25 cellular contexts compared by ENCODE assay signal in the genomic region with DNA sequence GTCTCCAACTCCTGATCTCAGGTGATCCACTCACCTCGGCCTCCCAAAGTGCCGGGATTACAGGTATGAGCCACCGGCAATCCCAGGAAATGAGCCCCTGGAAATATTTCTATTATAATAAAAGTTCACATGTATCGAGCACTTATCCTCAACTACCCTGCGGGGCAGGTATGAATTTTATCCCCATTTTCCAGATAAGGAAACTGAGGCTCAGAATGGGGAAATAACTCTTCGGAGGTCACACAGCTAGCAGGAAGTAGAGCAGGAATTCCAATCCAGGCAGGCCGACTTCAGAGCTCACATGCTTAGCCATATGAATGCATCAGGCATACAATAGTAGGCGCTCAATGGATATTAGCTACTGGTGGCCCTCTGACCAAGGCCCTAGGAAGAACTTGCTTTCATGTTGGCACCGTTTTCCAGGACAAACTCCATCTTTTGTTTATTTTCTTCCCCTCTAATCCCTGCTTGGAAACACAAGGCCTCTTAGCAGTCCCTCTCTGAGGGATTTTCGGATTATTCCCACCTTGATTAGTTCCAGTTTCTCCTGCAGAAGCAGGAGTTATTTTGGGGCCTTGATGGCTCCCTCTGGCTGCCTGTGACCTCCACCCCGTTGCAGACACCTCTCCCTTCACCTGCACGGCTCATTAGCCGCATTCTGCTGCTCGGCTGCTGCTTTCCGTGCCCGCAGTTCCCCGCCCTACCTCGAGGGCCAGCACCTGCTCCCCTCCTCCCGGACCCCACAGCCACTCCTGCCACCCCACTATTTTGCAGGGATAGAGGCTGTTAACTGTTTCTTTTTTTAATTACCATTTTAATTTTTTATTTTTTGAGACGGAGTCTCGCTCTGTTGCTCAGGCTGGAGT. TPM values are rescaled to one million over a fixed set of nuclear protein-coding genes. Genes with fewer than 3 reads are reported as not detected.
DNase-seq lines count a peak whose midpoint lies in the region; ATAC-seq and TF ChIP-seq lines count a peak whose summit lies in the region.
"Had no signal": no experiment of that assay in that cellular context is flagged by ENCODE, and none has a peak within 500 bp of the region (broad histone marks: within the 10 kb centered on the region; RNA-seq: fewer than 3 reads in every experiment).

No MANE protein-coding gene starts in this region.

- no peaks in the 10 kb centered on the region for H3K79me2 ChIP-seq in GM23338 (replicated peaks; ENCODE audit: insufficient read depth)

- H3K4me1 ChIP-seq in GM23338 (ENCODE audit: insufficient read depth), result no peaks in the 10 kb centered on the region; the same call in 1 of the 2 replicates
- H3K4me1 ChIP-seq: gastroesophageal sphincter had no signal

- no peak overlapping the region for H3K27ac Mint-ChIP-seq in GM23338
- H3K27ac Mint-ChIP-seq: activated CD4-positive, alpha-beta T cell treated with anti-CD3 and anti-CD28 coated beads, Interleukin-2, amount 10 ng/mL, durations not matched to agents 24 days and 14 days; activated naive CD8-positive, alpha-beta T cell treated with anti-CD3 and anti-CD28 coated beads, Interleukin-2, amount 10 ng/mL, durations not matched to agents 7 days and 5 days; mesothelial cell of epicardium; stimulated activated naive CD8-positive, alpha-beta T cell treated with anti-CD3 and anti-CD28 coated beads, Interleukin-15, amount 100 ng/mL, for 72 hours had no signal

- no peaks in the 10 kb centered on the region for H3K27me3 ChIP-seq in GM23338 (ENCODE audit: insufficient read depth)
- H3K27me3 ChIP-seq: thyroid gland had no signal

- H3K4me3 ChIP-seq in GM23338, result no peak overlapping the region
- H3K4me3 ChIP-seq: gastroesophageal sphincter, skin epidermis, thyroid gland had no signal

- in situ Hi-C loops in ACHN (cut with HindIII; ENCODE audit: low pct_ligation_motif_present, low pct_unique_long_range_greater_than_20kb, low sequenced_read_pairs), result no loop called here
- in situ Hi-C loops in SK-MEL-5 (cut with HindIII; ENCODE audit: low pct_unique_long_range_greater_than_20kb, low sequenced_read_pairs), result no loop called here

- peaks cover 12% of the 10 kb centered on the region for H3K27me3 Mint-ChIP-seq in GM23338 (ENCODE audit: insufficient read depth, low read depth, poor library complexity)

- ATAC-seq in GM23338, result peak; percentile 91
- ATAC-seq: gastroesophageal sphincter had no signal

- H3K4me1 Mint-ChIP-seq in GM23338, result peaks cover 16% of the 10 kb centered on the region
- H3K4me1 Mint-ChIP-seq: mesothelial cell of epicardium; stimulated activated naive CD8-positive, alpha-beta T cell treated with anti-CD3 and anti-CD28 coated beads, Interleukin-15, amount 100 ng/mL, for 72 hours had no signal

- no peaks in the 10 kb centered on the region for H3K9me3 Mint-ChIP-seq in GM23338
- H3K9me3 Mint-ChIP-seq: activated CD4-positive, alpha-beta T cell treated with anti-CD3 and anti-CD28 coated beads, Interleukin-2, amount 10 ng/mL, durations not matched to agents 24 days and 14 days; activated naive CD8-positive, alpha-beta T cell treated with anti-CD3 and anti-CD28 coated beads, Interleukin-2, amount 10 ng/mL, durations not matched to agents 7 days and 5 days; mesothelial cell of epicardium; naive thymus-derived CD4-positive, alpha-beta T cell; stimulated activated naive CD8-positive, alpha-beta T cell treated with anti-CD3 and anti-CD28 coated beads, Interleukin-15, amount 100 ng/mL, for 72 hours had no signal

- H3K9me2 ChIP-seq in GM23338 (ENCODE audit: insufficient read depth), result no peaks in the 10 kb centered on the region

- TF ChIP-seq CTCF in GM23338 (conservative IDR thresholded peaks at IDR 0.05; ENCODE audit: low read depth in 2 of 2), result peak; percentile 7 to 23; a peak in 2 of 4 replicates

- H3K4me3 Mint-ChIP-seq in GM23338, result no peak overlapping the region; the same call in 2 of the 3 replicates
- H3K4me3 Mint-ChIP-seq: activated CD4-positive, alpha-beta T cell treated with anti-CD3 and anti-CD28 coated beads, Interleukin-2, amount 10 ng/mL, durations not matched to agents 24 days and 14 days; activated naive CD8-positive, alpha-beta T cell treated with anti-CD3 and anti-CD28 coated beads, Interleukin-2, amount 10 ng/mL, durations not matched to agents 7 days and 5 days; mesothelial cell of epicardium; naive thymus-derived CD4-positive, alpha-beta T cell; stimulated activated naive CD8-positive, alpha-beta T cell treated with anti-CD3 and anti-CD28 coated beads, Interleukin-15, amount 100 ng/mL, for 72 hours had no signal

- H3F3A ChIP-seq in GM23338 (replicated peaks; ENCODE audit: low read depth), result no peaks in the 10 kb centered on the region

- no peaks in the 10 kb centered on the region for H3K36me3 Mint-ChIP-seq in GM23338 (ENCODE audit: low read depth)
- H3K36me3 Mint-ChIP-seq: activated naive CD8-positive, alpha-beta T cell treated with anti-CD3 and anti-CD28 coated beads, Interleukin-2, amount 10 ng/mL, durations not matched to agents 7 days and 5 days; mesothelial cell of epicardium; naive thymus-derived CD4-positive, alpha-beta T cell had no signal

- H3K4me2 ChIP-seq in GM23338, result 0 out of 2 replicates have a peak overlapping the region, but pooled peaks have one; percentile 11

- H4K20me1 ChIP-seq in GM23338 (replicated peaks; ENCODE audit: insufficient read depth), result no peaks in the 10 kb centered on the region

- H3K27ac ChIP-seq in GM23338 (ENCODE audit: low read depth), result no peak overlapping the region
- H3K27ac ChIP-seq: gastroesophageal sphincter, skin epidermis, thyroid gland, VCaP had no signal

- DNase-seq in ACHN (peak; percentile 29), GM23338 (ENCODE audit: low spot score) (peak; percentile 58), SK-MEL-5 (ENCODE audit: low read depth, low spot score) (peak; percentile 60), left kidney (ENCODE audit: low read depth, low spot score) (peak; percentile 63), cerebellar cortex (ENCODE audit: low spot score) (no peak), LoVo (ENCODE audit: low spot score) (no peak)
- no peak for DNase-seq in stimulated activated naive CD4-positive, alpha-beta T cell (lab: John Stamatoyannopoulos, UW)
- DNase-seq: activated CD4-positive, alpha-beta T cell treated with anti-CD3 and anti-CD28 coated beads, Interleukin-2, amount 10 ng/mL, durations not matched to agents 24 days and 14 days; activated gamma-delta T cell; activated naive CD8-positive, alpha-beta T cell treated with anti-CD3 and anti-CD28 coated beads, Interleukin-2, amount 10 ng/mL, durations not matched to agents 7 days and 5 days; activated T-cell treated with anti-CD3 and anti-CD28 coated beads, Interleukin-2, amount 50 U/mL, for 1 hour; cerebellar nuclear complex; DMS79 treated with DMSO at 0.1 percent for 48 hours; naive thymus-derived CD4-positive, alpha-beta T cell; NCI-H1092; NCI-H187; NCI-H345; stimulated activated naive CD8-positive, alpha-beta T cell treated with anti-CD3 and anti-CD28 coated beads, Interleukin-15, amount 100 ng/mL, for 72 hours had no signal

- 0 out of 2 replicates have a peak overlapping the region, but pooled peaks have one; percentile 52 for H2AFZ ChIP-seq in GM23338

- no peaks in the 10 kb centered on the region for H3K36me3 ChIP-seq in GM23338 (ENCODE audit: insufficient read depth)
- H3K36me3 ChIP-seq: gastroesophageal sphincter, thyroid gland had no signal

TF ChIP-seq in GM23338, 12 proteins besides CTCF, POLR2A, EP300 and RAD21 (continues in another document):
- TF ChIP-seq ZNF331 (CRISPR knock-in tag; IDR thresholded peaks at IDR 0.05; ENCODE audit: low read depth), result no peak
- TF ChIP-seq NANOG (IDR thresholded peaks at IDR 0.05; ENCODE audit: borderline replicate concordance), result no peak
- TF ChIP-seq EZH2 (IDR thresholded peaks at IDR 0.05; ENCODE audit: low read depth, unreplicated experiment), result no peak
- no peak for TF ChIP-seq JUNB (IDR thresholded peaks at IDR 0.05; ENCODE audit: unreplicated experiment)
- TF ChIP-seq, protein P1, sequence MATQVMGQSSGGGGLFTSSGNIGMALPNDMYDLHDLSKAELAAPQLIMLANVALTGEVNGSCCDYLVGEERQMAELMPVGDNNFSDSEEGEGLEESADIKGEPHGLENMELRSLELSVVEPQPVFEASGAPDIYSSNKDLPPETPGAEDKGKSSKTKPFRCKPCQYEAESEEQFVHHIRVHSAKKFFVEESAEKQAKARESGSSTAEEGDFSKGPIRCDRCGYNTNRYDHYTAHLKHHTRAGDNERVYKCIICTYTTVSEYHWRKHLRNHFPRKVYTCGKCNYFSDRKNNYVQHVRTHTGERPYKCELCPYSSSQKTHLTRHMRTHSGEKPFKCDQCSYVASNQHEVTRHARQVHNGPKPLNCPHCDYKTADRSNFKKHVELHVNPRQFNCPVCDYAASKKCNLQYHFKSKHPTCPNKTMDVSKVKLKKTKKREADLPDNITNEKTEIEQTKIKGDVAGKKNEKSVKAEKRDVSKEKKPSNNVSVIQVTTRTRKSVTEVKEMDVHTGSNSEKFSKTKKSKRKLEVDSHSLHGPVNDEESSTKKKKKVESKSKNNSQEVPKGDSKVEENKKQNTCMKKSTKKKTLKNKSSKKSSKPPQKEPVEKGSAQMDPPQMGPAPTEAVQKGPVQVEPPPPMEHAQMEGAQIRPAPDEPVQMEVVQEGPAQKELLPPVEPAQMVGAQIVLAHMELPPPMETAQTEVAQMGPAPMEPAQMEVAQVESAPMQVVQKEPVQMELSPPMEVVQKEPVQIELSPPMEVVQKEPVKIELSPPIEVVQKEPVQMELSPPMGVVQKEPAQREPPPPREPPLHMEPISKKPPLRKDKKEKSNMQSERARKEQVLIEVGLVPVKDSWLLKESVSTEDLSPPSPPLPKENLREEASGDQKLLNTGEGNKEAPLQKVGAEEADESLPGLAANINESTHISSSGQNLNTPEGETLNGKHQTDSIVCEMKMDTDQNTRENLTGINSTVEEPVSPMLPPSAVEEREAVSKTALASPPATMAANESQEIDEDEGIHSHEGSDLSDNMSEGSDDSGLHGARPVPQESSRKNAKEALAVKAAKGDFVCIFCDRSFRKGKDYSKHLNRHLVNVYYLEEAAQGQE (IDR thresholded peaks at IDR 0.05; ENCODE audit: unreplicated experiment), result no peak
- no peak for TF ChIP-seq CREB1 (CRISPR knock-in tag; IDR thresholded peaks at IDR 0.05; ENCODE audit: low read depth)
- TF ChIP-seq EZH2phosphoT487 (IDR thresholded peaks at IDR 0.05; ENCODE audit: unreplicated experiment), result no peak
- no peak for TF ChIP-seq STAT1 (IDR thresholded peaks at IDR 0.05; ENCODE audit: unreplicated experiment)
- TF ChIP-seq POLR2AphosphoS5 (IDR thresholded peaks at IDR 0.05; ENCODE audit: low read depth), result no peak

RNA-seq across cellular contexts. Expression of a gene that starts 18.7 kb away (rescaled TPM):
- 52.4 and 55.6 TPM in 2 replicates for total RNA-seq in GM23338 (2014; rRNA removed; shearing (Covaris generic))
- polyA plus RNA-seq in GM23338 (2016; fragmentation: Nextera tagmentation; extraction: Ambion mirVana), result 131 and 140 TPM in 2 replicates
- 63.4 and 75.6 TPM in 2 replicates for total RNA-seq in SK-MEL-5 (2014; rRNA removed; shearing (Covaris generic))
- 50.5 and 67.9 TPM in 2 replicates for polyA plus RNA-seq in SK-MEL-5 (2015; cell fraction: cytosol; rRNA removed)
- 258 and 280 TPM in 2 replicates for polyA plus RNA-seq in SK-MEL-5 (2015; cell fraction: nucleus; rRNA removed)

RNA-seq across cellular contexts. Expression of a gene that starts 40.5 kb away (rescaled TPM):
- total RNA-seq in GM23338 (2014; rRNA removed; shearing (Covaris generic)), result 5.2 and 7.0 TPM in 2 replicates
- polyA plus RNA-seq in GM23338 (2016; fragmentation: Nextera tagmentation; extraction: Ambion mirVana), result 4.7 and 5.1 TPM in 2 replicates
- total RNA-seq in SK-MEL-5 (2014; rRNA removed; shearing (Covaris generic)), result 1.2 and 2.8 TPM in 2 replicates
- polyA plus RNA-seq in SK-MEL-5 (2015; cell fraction: cytosol; rRNA removed), result 0.85 and 1.3 TPM in 2 replicates
- polyA plus RNA-seq in SK-MEL-5 (2015; cell fraction: nucleus; rRNA removed), result 1.3 and 2.2 TPM in 2 replicates
- total RNA-seq: fibroblast of lung had no signal
- polyA plus RNA-seq: BJ; naive thymus-derived CD4-positive, alpha-beta T cell had no signal

Comparison
In these comparisons a context has a peak if more than half of its experiments do, and no peak if none do; other contexts are left out.
1. DNase-seq: peak in ACHN (single experiment), GM23338 (single experiment), SK-MEL-5 (single experiment) and left kidney (single experiment); none in cerebellar cortex (single experiment), LoVo (single experiment) and stimulated activated naive CD4-positive, alpha-beta T cell (0 of 6).